Comparison of ENCODE assay signal across 23 cellular contexts in genomic region chr15:69891070-69891491, GRCh38.
DNase-seq lines count a peak whose midpoint lies in the region; ATAC-seq lines count a peak whose summit lies in the region.
"Had no signal": no experiment of that assay in that cellular context is flagged by ENCODE, and none has a peak within 500 bp of the region (broad histone marks: within the 10 kb centered on the region; RNA-seq: fewer than 3 reads in every experiment).

No MANE protein-coding gene starts in this region.

- ATAC-seq in HG02973 (IDR thresholded peaks at IDR 0.05; ENCODE audit: unreplicated experiment) (no peak), HG03108 (IDR thresholded peaks at IDR 0.05; ENCODE audit: unreplicated experiment) (no peak), HG03342 (IDR thresholded peaks at IDR 0.05; ENCODE audit: unreplicated experiment) (no peak)
- ATAC-seq: A549, GM12878, Panc1 had no signal

- DNase-seq in C1 segment of cervical spinal cord (lab: John Stamatoyannopoulos, UW) (peak in 8 of 14 donors; percentile 19 to 57 (median 40)), astrocyte of the hippocampus (ENCODE audit: low read depth, low spot score) (peak; percentile 13), hippocampal formation (lab: John Stamatoyannopoulos, UW) (peak; percentile 20 to 32), nucleus accumbens (lab: John Stamatoyannopoulos, UW) (peak in 29 of 56 donors; percentile 3 to 75 (median 26)), DMS114 treated with DMSO at 0.1 percent for 48 hours (lab: John Stamatoyannopoulos, UW; ENCODE audit: unreplicated experiment) (no peak)
- DNase-seq: BE2C; CD4-positive, CD25-positive, alpha-beta regulatory T cell; DMS79 treated with DMSO at 0.1 percent for 48 hours; KG1; NCI-H1092; NCI-H1436; NCI-H187 treated with DMSO at 0.1 percent for 48 hours; NCI-H226; NCI-H524; NCI-H774; NK-92 treated with Interleukin-12 subunit alpha and Interleukin-12 subunit beta, amount 100 ng/mL, for 24 hours; SJCRH30 had no signal
